In the genomic region with DNA sequence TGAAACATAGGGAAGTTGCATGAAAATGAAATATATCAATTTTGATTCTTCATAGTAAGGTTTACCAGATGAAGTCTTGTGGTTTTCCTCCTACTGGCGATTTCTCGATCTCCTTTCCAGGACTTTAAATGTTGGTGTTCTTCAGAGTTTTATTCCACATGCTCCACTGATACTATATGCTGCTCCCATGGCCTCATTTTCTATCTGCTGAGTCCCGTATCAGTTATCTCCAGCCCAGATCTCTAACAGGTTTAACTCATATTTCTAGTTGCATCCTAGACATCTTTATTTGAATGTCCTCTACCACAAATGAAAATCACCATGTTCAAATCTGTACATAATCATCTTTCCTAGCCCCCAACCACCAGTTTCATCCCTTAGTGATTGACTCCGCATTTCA, we compare ENCODE assay signal across 18 cellular contexts.
DNase-seq lines count a peak whose midpoint lies in the region; ATAC-seq and TF ChIP-seq lines count a peak whose summit lies in the region.
"Had no signal": no experiment of that assay in that cellular context is flagged by ENCODE, and none has a peak within 500 bp of the region (broad histone marks: within the 10 kb centered on the region; RNA-seq: fewer than 3 reads in every experiment).

No MANE protein-coding gene starts in this region.

- intact Hi-C loops in activated CD4-positive, alpha-beta T cell treated with anti-CD3 and anti-CD28 coated beads, Interleukin-2, amount 10 ng/mL, durations not matched to agents 24 days and 14 days (cut with micrococcal nuclease), result loop anchor here (1.0 kb wide), 1 partner anchor 8 kb away; no protein-coding TSS in a partner anchor
- intact Hi-C loops in CD4-positive, alpha-beta T cell (cut with DNase I, micrococcal nuclease), result loop anchor here in 1 of 2 experiments (5.0 kb wide), 1 partner anchor 37 kb away; no protein-coding TSS in a partner anchor

- DNase-seq in activated CD4-positive, alpha-beta T cell treated with anti-CD3 and anti-CD28 coated beads, Interleukin-2, amount 10 ng/mL, durations not matched to agents 24 days and 14 days, result no peak
- DNase-seq in activated CD4-positive, alpha-beta T cell treated with anti-CD3 and anti-CD28 coated beads, Interleukin-2, amount 50 U/mL, for 48 hours, result no peak
- DNase-seq in CD4-positive, alpha-beta T cell, result no peak
- DNase-seq in activated CD4-positive, alpha-beta memory T cell treated with anti-CD3 and anti-CD28 coated beads, Interleukin-2, amount 10 ng/mL, durations not matched to agents 7 days and 5 days, result no peak
- no peak for DNase-seq in memory B cell (ENCODE audit: low spot score in 2 of 2)
- no peak for DNase-seq in hepatic stellate cell (ENCODE audit: low spot score)
- DNase-seq in islet precursor cell, result no peak
- DNase-seq in HCEC 1CT, result no peak
- DNase-seq: 8988T, COR-L47, DMS53, KG1, MG63, NCI-H2081, NCI-H510A treated with DMSO at 0.1 percent for 48 hours, Peyer's patch had no signal

- no peak for ATAC-seq in CD4-positive, alpha-beta T cell (ENCODE audit: poor library complexity)
- ATAC-seq in memory B cell (ENCODE audit: low read depth), result no peak

- H3K36me3 Mint-ChIP-seq in activated CD4-positive, alpha-beta T cell treated with anti-CD3 and anti-CD28 coated beads, Interleukin-2, amount 10 ng/mL, durations not matched to agents 24 days and 14 days (ENCODE audit: low read depth), result peaks cover 48% of the 10 kb centered on the region
- peaks cover 80% of the 10 kb centered on the region for H3K36me3 Mint-ChIP-seq in CD4-positive, alpha-beta T cell (ENCODE audit: low read depth)
- H3K36me3 Mint-ChIP-seq in activated CD4-positive, alpha-beta memory T cell treated with anti-CD3 and anti-CD28 coated beads, Interleukin-2, amount 10 ng/mL, durations not matched to agents 7 days and 5 days (ENCODE audit: low read depth), result peaks cover 59% of the 10 kb centered on the region
- peaks cover 32% of the 10 kb centered on the region for H3K36me3 Mint-ChIP-seq in memory B cell

- H3K4me3 Mint-ChIP-seq in activated CD4-positive, alpha-beta T cell treated with anti-CD3 and anti-CD28 coated beads, Interleukin-2, amount 10 ng/mL, durations not matched to agents 24 days and 14 days, result no peak overlapping the region
- H3K4me3 Mint-ChIP-seq in CD4-positive, alpha-beta T cell, result no peak overlapping the region
- H3K4me3 Mint-ChIP-seq in activated CD4-positive, alpha-beta memory T cell treated with anti-CD3 and anti-CD28 coated beads, Interleukin-2, amount 10 ng/mL, durations not matched to agents 7 days and 5 days, result no peak overlapping the region
- no peak overlapping the region for H3K4me3 Mint-ChIP-seq in memory B cell

- no peaks in the 10 kb centered on the region for H3K27me3 ChIP-seq in CD4-positive, alpha-beta T cell (ENCODE audit: control insufficient read depth, insufficient read depth, low read length)
- H3K27me3 ChIP-seq: BLaER1, MG63, Peyer's patch had no signal

- CTCF ChIA-PET in CD4-positive, alpha-beta T cell (lab: Charles Lee), result interaction anchor here (1.3 kb wide), 1 partner anchor 14 kb away, joined by 3 read pairs; no protein-coding TSS in a partner anchor
- CTCF ChIA-PET in activated CD4-positive, alpha-beta memory T cell treated with anti-CD3 and anti-CD28 coated beads, Interleukin-2, amount 10 ng/mL, durations not matched to agents 7 days and 5 days (lab: Charles Lee), result no interaction called here

- H3K27me3 Mint-ChIP-seq in activated CD4-positive, alpha-beta T cell treated with anti-CD3 and anti-CD28 coated beads, Interleukin-2, amount 10 ng/mL, durations not matched to agents 24 days and 14 days, result no peaks in the 10 kb centered on the region
- H3K27me3 Mint-ChIP-seq in CD4-positive, alpha-beta T cell, result no peaks in the 10 kb centered on the region
- no peaks in the 10 kb centered on the region for H3K27me3 Mint-ChIP-seq in activated CD4-positive, alpha-beta memory T cell treated with anti-CD3 and anti-CD28 coated beads, Interleukin-2, amount 10 ng/mL, durations not matched to agents 7 days and 5 days
- H3K27me3 Mint-ChIP-seq in memory B cell, result no peaks in the 10 kb centered on the region

- H3K9me3 Mint-ChIP-seq in activated CD4-positive, alpha-beta T cell treated with anti-CD3 and anti-CD28 coated beads, Interleukin-2, amount 10 ng/mL, durations not matched to agents 24 days and 14 days, result no peaks in the 10 kb centered on the region
- no peaks in the 10 kb centered on the region for H3K9me3 Mint-ChIP-seq in CD4-positive, alpha-beta T cell
- H3K9me3 Mint-ChIP-seq in activated CD4-positive, alpha-beta memory T cell treated with anti-CD3 and anti-CD28 coated beads, Interleukin-2, amount 10 ng/mL, durations not matched to agents 7 days and 5 days, result no peaks in the 10 kb centered on the region
- no peaks in the 10 kb centered on the region for H3K9me3 Mint-ChIP-seq in memory B cell

- H3K27ac Mint-ChIP-seq in activated CD4-positive, alpha-beta T cell treated with anti-CD3 and anti-CD28 coated beads, Interleukin-2, amount 10 ng/mL, durations not matched to agents 24 days and 14 days, result peak overlapping the region; percentile 10
- H3K27ac Mint-ChIP-seq in CD4-positive, alpha-beta T cell, result peak overlapping the region; percentile 5
- H3K27ac Mint-ChIP-seq in activated CD4-positive, alpha-beta memory T cell treated with anti-CD3 and anti-CD28 coated beads, Interleukin-2, amount 10 ng/mL, durations not matched to agents 7 days and 5 days, result peak overlapping the region; percentile 2
- H3K27ac Mint-ChIP-seq in memory B cell, result peak overlapping the region; percentile 51

- no peak for TF ChIP-seq CTCF in CD4-positive, alpha-beta T cell (IDR thresholded peaks at IDR 0.05)

- no peaks in the 10 kb centered on the region for H3K9me3 ChIP-seq in CD4-positive, alpha-beta T cell (ENCODE audit: control insufficient read depth, low read length)
- H3K9me3 ChIP-seq: BLaER1, MG63, Peyer's patch had no signal

- POLR2A ChIA-PET in CD4-positive, alpha-beta T cell (lab: Charles Lee), result no interaction called here
- POLR2A ChIA-PET in activated CD4-positive, alpha-beta memory T cell treated with anti-CD3 and anti-CD28 coated beads, Interleukin-2, amount 10 ng/mL, durations not matched to agents 7 days and 5 days (lab: Charles Lee), result no interaction called here

- H3K27ac ChIP-seq in CD4-positive, alpha-beta T cell (ENCODE audit: low read depth, low read length), result no peak overlapping the region
- H3K27ac ChIP-seq: BLaER1, HL-60, Peyer's patch had no signal

- H3K4me1 Mint-ChIP-seq in activated CD4-positive, alpha-beta T cell treated with anti-CD3 and anti-CD28 coated beads, Interleukin-2, amount 10 ng/mL, durations not matched to agents 24 days and 14 days, result peaks cover 23% of the 10 kb centered on the region
- H3K4me1 Mint-ChIP-seq in CD4-positive, alpha-beta T cell (ENCODE audit: low read depth), result peaks cover 44% of the 10 kb centered on the region
- H3K4me1 Mint-ChIP-seq in activated CD4-positive, alpha-beta memory T cell treated with anti-CD3 and anti-CD28 coated beads, Interleukin-2, amount 10 ng/mL, durations not matched to agents 7 days and 5 days, result peaks cover 50% of the 10 kb centered on the region
- peaks cover 5% of the 10 kb centered on the region for H3K4me1 Mint-ChIP-seq in memory B cell
